16 cellular contexts compared by ENCODE assay signal in genomic region chr1:2358072-2358471, GRCh38.
"Had no signal": no experiment of that assay in that cellular context is flagged by ENCODE, and none has a peak within 500 bp of the region (broad histone marks: within the 10 kb centered on the region; RNA-seq: fewer than 3 reads in every experiment).

No MANE protein-coding gene starts in this region.

- H3K9me3 Mint-ChIP-seq: activated CD4-positive, alpha-beta memory T cell treated with anti-CD3 and anti-CD28 coated beads, Interleukin-2, amount 10 ng/mL, durations not matched to agents 7 days and 5 days; effector memory CD8-positive, alpha-beta T cell had no signal

- DNase-seq: activated CD4-positive, alpha-beta memory T cell treated with anti-CD3 and anti-CD28 coated beads, Interleukin-2, amount 10 ng/mL, durations not matched to agents 7 days and 5 days; activated CD4-positive, alpha-beta T cell treated with anti-CD3 and anti-CD28 coated beads for 48 hours; activated CD4-positive, CD25-positive, alpha-beta regulatory T cell; activated CD8-positive, alpha-beta memory T cell treated with anti-CD3 and anti-CD28 coated beads, Interleukin-2, amount 10 ng/mL, durations not matched to agents 7 days and 5 days; effector memory CD8-positive, alpha-beta T cell; foreskin fibroblast; hippocampal formation; midbrain; stimulated activated CD4-positive, alpha-beta T cell treated with anti-CD3 and anti-CD28 coated beads, Interleukin-2, amount 100 ng/mL, for 24 hours; stimulated activated naive CD8-positive, alpha-beta T cell treated with anti-CD3 and anti-CD28 coated beads, Interleukin-15, Interleukin-2, amounts not matched to agents 100 U/mL and 50 U/mL, for 24 hours; substantia nigra; T-cell; uterus had no signal

- H3K9me3 ChIP-seq: ovary, tibial artery, uterus had no signal

- H3K27me3 ChIP-seq: ovary, tibial artery, uterus had no signal

- H3K27ac ChIP-seq: ovary, tibial artery, uterus had no signal

- H3K4me3 ChIP-seq: ovary, tibial artery, uterus had no signal

- H3K4me1 Mint-ChIP-seq: activated CD4-positive, alpha-beta memory T cell treated with anti-CD3 and anti-CD28 coated beads, Interleukin-2, amount 10 ng/mL, durations not matched to agents 7 days and 5 days; activated CD8-positive, alpha-beta memory T cell treated with anti-CD3 and anti-CD28 coated beads, Interleukin-2, amount 10 ng/mL, durations not matched to agents 7 days and 5 days; T-cell had no signal

- H3K27ac Mint-ChIP-seq: activated CD4-positive, alpha-beta memory T cell treated with anti-CD3 and anti-CD28 coated beads, Interleukin-2, amount 10 ng/mL, durations not matched to agents 7 days and 5 days; activated CD8-positive, alpha-beta memory T cell treated with anti-CD3 and anti-CD28 coated beads, Interleukin-2, amount 10 ng/mL, durations not matched to agents 7 days and 5 days; activated naive CD8-positive, alpha-beta T cell; effector memory CD8-positive, alpha-beta T cell; T-cell had no signal

- H3K27me3 Mint-ChIP-seq: activated CD4-positive, alpha-beta memory T cell treated with anti-CD3 and anti-CD28 coated beads, Interleukin-2, amount 10 ng/mL, durations not matched to agents 7 days and 5 days; activated CD8-positive, alpha-beta memory T cell treated with anti-CD3 and anti-CD28 coated beads, Interleukin-2, amount 10 ng/mL, durations not matched to agents 7 days and 5 days; activated naive CD8-positive, alpha-beta T cell; effector memory CD8-positive, alpha-beta T cell; T-cell had no signal

- H3K36me3 Mint-ChIP-seq: activated CD8-positive, alpha-beta memory T cell treated with anti-CD3 and anti-CD28 coated beads, Interleukin-2, amount 10 ng/mL, durations not matched to agents 7 days and 5 days; T-cell had no signal

- ATAC-seq: activated CD8-positive, alpha-beta memory T cell treated with anti-CD3 and anti-CD28 coated beads, Interleukin-2, amount 10 ng/mL, durations not matched to agents 7 days and 5 days; effector memory CD8-positive, alpha-beta T cell; stimulated activated naive CD8-positive, alpha-beta T cell treated with anti-CD3 and anti-CD28 coated beads, Interleukin-15, Interleukin-2, amounts not matched to agents 100 U/mL and 50 U/mL, for 24 hours; T-cell had no signal

- H3K4me1 ChIP-seq: uterus had no signal

- H3K4me3 Mint-ChIP-seq: activated CD4-positive, alpha-beta memory T cell treated with anti-CD3 and anti-CD28 coated beads, Interleukin-2, amount 10 ng/mL, durations not matched to agents 7 days and 5 days; activated CD8-positive, alpha-beta memory T cell treated with anti-CD3 and anti-CD28 coated beads, Interleukin-2, amount 10 ng/mL, durations not matched to agents 7 days and 5 days; activated naive CD8-positive, alpha-beta T cell; effector memory CD8-positive, alpha-beta T cell; T-cell had no signal

- H3K36me3 ChIP-seq: ovary, uterus had no signal
